Comparison of ENCODE assay signal across 1 cellular context in the genomic region with DNA sequence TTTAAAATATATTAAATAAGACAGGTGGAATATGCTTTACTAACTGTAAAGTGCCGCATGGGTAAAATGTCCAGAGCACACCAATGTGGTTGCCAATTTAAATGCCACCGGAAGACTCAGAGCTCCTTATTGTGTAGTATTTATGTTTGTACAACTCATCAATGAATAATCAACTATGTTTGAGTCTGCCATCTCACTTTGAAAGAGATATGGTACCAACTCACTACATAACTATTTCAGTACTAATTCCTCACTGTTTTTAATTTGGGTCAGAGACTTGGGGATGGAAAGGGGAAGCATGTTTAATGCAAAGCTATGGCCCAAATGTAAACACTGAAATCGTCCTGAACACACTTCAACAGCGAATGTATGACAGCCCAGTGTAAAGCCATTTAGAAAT.
TF ChIP-seq lines count a peak whose summit lies in the region.

No MANE protein-coding gene starts in this region.

TF ChIP-seq in IMR-90, 13 proteins besides CTCF, POLR2A, EP300 and RAD21:
- TF ChIP-seq RCOR1 (IDR thresholded peaks at IDR 0.05; ENCODE audit: insufficient replicate concordance, low read length) (no peak), FOS (IDR thresholded peaks at IDR 0.05; ENCODE audit: low read depth, low read length) (peak; percentile 27; the same call in 1 of the 2 replicates)
